Comparison of ENCODE assay signal across 1 cellular context in genomic region chr2:102240640-102241370, GRCh38.
TF ChIP-seq lines count a peak whose summit lies in the region.

No MANE protein-coding gene starts in this region.

TF ChIP-seq in HepG2, 621 proteins besides CTCF, POLR2A, EP300 and RAD21 (continued from another document and continues in another):
- TF ChIP-seq ZNF530 (CRISPR knock-in tag; IDR thresholded peaks at IDR 0.05; ENCODE audit: low read depth) (no peak), SMARCE1 (IDR thresholded peaks at IDR 0.05; ENCODE audit: borderline replicate concordance) (no peak), ZNF772 (CRISPR knock-in tag; IDR thresholded peaks at IDR 0.05) (peak; percentile 96), ZNF710 (CRISPR knock-in tag; IDR thresholded peaks at IDR 0.05; ENCODE audit: borderline replicate concordance) (peak; percentile 95; the same call in 1 of the 2 replicates), NFATC3 (CRISPR knock-in tag; IDR thresholded peaks at IDR 0.05) (no peak), ZC3H4 (CRISPR knock-in tag; IDR thresholded peaks at IDR 0.05; ENCODE audit: borderline replicate concordance) (no peak), ZNF343 (CRISPR knock-in tag; IDR thresholded peaks at IDR 0.05) (no peak), ZNF512B (CRISPR knock-in tag; IDR thresholded peaks at IDR 0.05; ENCODE audit: borderline replicate concordance) (peak; percentile 49; the same call in 1 of the 2 replicates), NFE2 (CRISPR knock-in tag; IDR thresholded peaks at IDR 0.05) (no peak), GPBP1L1 (CRISPR knock-in tag; IDR thresholded peaks at IDR 0.05) (no peak), FOXA1 (IDR thresholded peaks at IDR 0.05) (no peak), FOXA1 (CRISPR knock-in tag; IDR thresholded peaks at IDR 0.05) (peak; percentile 96), SAP130 (CRISPR knock-in tag; IDR thresholded peaks at IDR 0.05; ENCODE audit: low read depth) (peak; percentile 70), ZMYM3 (CRISPR knock-in tag; IDR thresholded peaks at IDR 0.05) (peak; percentile 79), ZNF264 (CRISPR knock-in tag; IDR thresholded peaks at IDR 0.05) (peak; percentile 67; the same call in 1 of the 2 replicates), ZNF564 (CRISPR knock-in tag; IDR thresholded peaks at IDR 0.05) (no peak), ZNF138 (CRISPR knock-in tag; IDR thresholded peaks at IDR 0.05; ENCODE audit: low read depth) (0 out of 2 replicates have a peak, but pooled peaks have one; percentile 32), NR1H2 (CRISPR knock-in tag; IDR thresholded peaks at IDR 0.05; ENCODE audit: borderline replicate concordance, low read depth) (no peak), SRF (IDR thresholded peaks at IDR 0.05; ENCODE audit: low read depth, low read length) (0 out of 2 replicates have a peak, but pooled peaks have one; percentile 66), ZNF142 (CRISPR knock-in tag; IDR thresholded peaks at IDR 0.05) (peak; percentile 59; the same call in 1 of the 2 replicates), ZNF276 (CRISPR knock-in tag; IDR thresholded peaks at IDR 0.05; ENCODE audit: low read depth) (peak; percentile 87), CREB1 (IDR thresholded peaks at IDR 0.05) (no peak), CREB1 (CRISPR knock-in tag; IDR thresholded peaks at IDR 0.05) (no peak), ZNF430 (CRISPR knock-in tag; IDR thresholded peaks at IDR 0.05) (0 out of 2 replicates have a peak, but pooled peaks have one; percentile 63), ZNF570 (CRISPR knock-in tag; IDR thresholded peaks at IDR 0.05; ENCODE audit: borderline replicate concordance) (no peak), THAP8 (CRISPR knock-in tag; IDR thresholded peaks at IDR 0.05; ENCODE audit: borderline replicate concordance) (no peak), PHF5A (CRISPR knock-in tag; IDR thresholded peaks at IDR 0.05; ENCODE audit: low read depth, unreplicated experiment) (peak; percentile 35), ZKSCAN8 (CRISPR knock-in tag; IDR thresholded peaks at IDR 0.05; ENCODE audit: borderline replicate concordance) (peak; percentile 72; the same call in 1 of the 2 replicates), ZNF775 (CRISPR knock-in tag; IDR thresholded peaks at IDR 0.05; ENCODE audit: borderline replicate concordance) (no peak), HDAC2 (CRISPR knock-in tag; IDR thresholded peaks at IDR 0.05) (peak; percentile 97), ZNF232 (CRISPR knock-in tag; IDR thresholded peaks at IDR 0.05; ENCODE audit: borderline replicate concordance) (peak; percentile 55; the same call in 1 of the 2 replicates), ZNF574 (CRISPR knock-in tag; IDR thresholded peaks at IDR 0.05) (peak; percentile 82), KMT2B (CRISPR knock-in tag; IDR thresholded peaks at IDR 0.05) (peak; percentile 64; the same call in 1 of the 2 replicates), DNMT1 (CRISPR knock-in tag; IDR thresholded peaks at IDR 0.05) (0 out of 2 replicates have a peak, but pooled peaks have one; percentile 76), NBN (conservative IDR thresholded peaks at IDR 0.05) (no peak), ZNF543 (CRISPR knock-in tag; IDR thresholded peaks at IDR 0.05) (no peak), TCF7 (IDR thresholded peaks at IDR 0.05; ENCODE audit: low read depth) (no peak), HOXA7 (CRISPR knock-in tag; IDR thresholded peaks at IDR 0.05) (no peak), ZNF34 (CRISPR knock-in tag; IDR thresholded peaks at IDR 0.05; ENCODE audit: borderline replicate concordance) (no peak), DPF2 (CRISPR knock-in tag; IDR thresholded peaks at IDR 0.05; ENCODE audit: borderline replicate concordance, low read depth) (peak; percentile 50; the same call in 1 of the 2 replicates), TBP (CRISPR knock-in tag; IDR thresholded peaks at IDR 0.05) (no peak), ZNF841 (CRISPR knock-in tag; IDR thresholded peaks at IDR 0.05; ENCODE audit: borderline replicate concordance) (no peak), TRIM24 (CRISPR knock-in tag; IDR thresholded peaks at IDR 0.05) (peak; percentile 51; the same call in 1 of the 2 replicates), DBP (CRISPR knock-in tag; IDR thresholded peaks at IDR 0.05; ENCODE audit: not compliant biosample characterization) (no peak), ZUFSP (CRISPR knock-in tag; IDR thresholded peaks at IDR 0.05; ENCODE audit: borderline replicate concordance) (no peak)
